In the genomic region with DNA sequence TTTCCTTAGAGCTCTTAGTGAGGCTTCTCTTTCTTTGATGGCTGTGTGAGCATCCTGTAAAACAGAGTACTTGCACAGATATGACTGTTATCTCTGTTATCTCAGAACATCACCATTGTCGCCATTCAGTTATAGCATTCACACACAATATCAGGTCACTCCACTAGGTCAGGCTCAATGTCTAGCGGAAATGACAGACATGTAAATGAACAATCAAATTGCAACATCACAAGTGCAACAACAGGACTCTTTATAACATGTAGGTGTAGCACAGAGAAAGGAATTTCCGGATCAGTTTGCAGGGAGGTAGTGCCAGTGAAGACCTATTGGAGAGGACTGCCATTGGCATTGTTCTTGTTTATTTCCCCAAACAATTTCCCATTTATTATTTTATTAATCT, we compare ENCODE assay signal across 23 cellular contexts. TPM values are rescaled to one million over a fixed set of nuclear protein-coding genes. Genes with fewer than 3 reads are reported as not detected.
"Had no signal": no experiment of that assay in that cellular context is flagged by ENCODE, and none has a peak within 500 bp of the region (broad histone marks: within the 10 kb centered on the region; RNA-seq: fewer than 3 reads in every experiment).

No MANE protein-coding gene starts in this region.

- H3K4me3 ChIP-seq: MG63, SJSA1 had no signal

- H3K4me1 ChIP-seq: SJSA1 had no signal

- DNase-seq: KBM-7, MG63, NCI-H1092, NCI-H1105 treated with DMSO at 0.1 percent for 48 hours, NCI-H1436, NCI-H187, NCI-H2029, NCI-H2081 treated with DMSO at 0.1 percent for 48 hours, NCI-H2171, NCI-H226, NCI-H446, NCI-H510A, NCI-H524 treated with DMSO at 0.1 percent for 48 hours, NCI-H69, NCI-H774, Right ventricle myocardium superior, RPMI8226, SIG-M5, SW 1271, T-helper 1 cell had no signal

- H3K27ac ChIP-seq: SJSA1 had no signal

- H3K36me3 Mint-ChIP-seq: IgD-negative memory B cell had no signal

- H3K27me3 ChIP-seq: MG63, SJSA1 had no signal

- H3K36me3 ChIP-seq: MG63, SJSA1 had no signal

- H3K27ac Mint-ChIP-seq: IgD-negative memory B cell had no signal

- H3K4me3 Mint-ChIP-seq: IgD-negative memory B cell had no signal

- H3K4me1 Mint-ChIP-seq: IgD-negative memory B cell had no signal

- H3K9me3 ChIP-seq: MG63, SJSA1 had no signal

RNA-seq across cellular contexts. Expression of a gene that starts 43.2 kb away (rescaled TPM):
- total RNA-seq: LHCN-M2, SJSA1 had no signal
- polyA plus RNA-seq: IgD-negative memory B cell had no signal
